ENCODE assay signal across 15 cellular contexts in genomic region chr11:120205596-120206161, GRCh38. TPM values are rescaled to one million over a fixed set of nuclear protein-coding genes. Genes with fewer than 3 reads are reported as not detected.
DNase-seq lines count a peak whose midpoint lies in the region; ATAC-seq, FAIRE-seq and TF ChIP-seq lines count a peak whose summit lies in the region.
"Had no signal": no experiment of that assay in that cellular context is flagged by ENCODE, and none has a peak within 500 bp of the region (broad histone marks: within the 10 kb centered on the region; RNA-seq: fewer than 3 reads in every experiment).

No MANE protein-coding gene starts in this region.

- ATAC-seq in GM21423 (IDR thresholded peaks at IDR 0.05; ENCODE audit: unreplicated experiment): no peak
- no peak for ATAC-seq in HG03045 (IDR thresholded peaks at IDR 0.05; ENCODE audit: unreplicated experiment)

- no peak for TF ChIP-seq CTCF in AG04450 (IDR thresholded peaks at IDR 0.05; ENCODE audit: low read depth, low read length)
- TF ChIP-seq CTCF in foreskin fibroblast (IDR thresholded peaks at IDR 0.05; ENCODE audit: low read depth, low read length): no peak
- TF ChIP-seq CTCF in testis (IDR thresholded peaks at IDR 0.05): no peak

- no peaks in the 10 kb centered on the region for H3K9me3 ChIP-seq in AG04450 (ENCODE audit: control insufficient read depth, insufficient read depth, low read length)
- no peaks in the 10 kb centered on the region for H3K9me3 ChIP-seq in small intestine (ENCODE audit: control insufficient read depth, low read depth)
- no peaks in the 10 kb centered on the region for H3K9me3 ChIP-seq in testis

- intact Hi-C loops in testis (cut with DNase I; ENCODE audit: low total_unique reads): no loop called here

- 78 to 86% (median 83%) methylated on average over 7 of the region's 7 CpGs for WGBS in small intestine, 3 donors
- WGBS in testis, 2 donors: 89 to 91% methylated on average over 7 of the region's 7 CpGs

- CTCF ChIA-PET in AG04450 (lab: Charles Lee): interaction anchor here (1.1 to 1.4 kb wide), 4 partner anchors 16 to 97 kb away, joined by 3 to 5 read pairs (median 4); no protein-coding TSS in a partner anchor

- H3K27ac ChIP-seq in AG04450 (ENCODE audit: low read depth, low read length) (no peak overlapping the region), small intestine (ENCODE audit: low read depth in 1 of 2, low read length in 1 of 2) (no peak overlapping the region), testis (no peak overlapping the region)

- POLR2A ChIA-PET in AG04450 (lab: Yijun Ruan, JAX): no interaction called here

- FAIRE-seq in HTR-8/SVneo (lab: Jason Lieb, UNC) (no peak), small intestine (lab: Jason Lieb, UNC) (no peak)
- FAIRE-seq: GM18507 had no signal

- H3K4me1 ChIP-seq in small intestine (ENCODE audit: control insufficient read depth in 2 of 2, insufficient read depth in 1 of 2, low read depth in 1 of 2, low read length in 1 of 2) (peaks cover 2 to 11% of the 10 kb centered on the region in 2 donors), testis (peaks cover 15% of the 10 kb centered on the region)

- H3K27me3 ChIP-seq in AG04450 (ENCODE audit: control insufficient read depth, insufficient read depth, low read length): peaks cover 3% of the 10 kb centered on the region
- no peaks in the 10 kb centered on the region for H3K27me3 ChIP-seq in small intestine (ENCODE audit: control insufficient read depth in 2 of 2, insufficient read depth in 2 of 2, low read length in 2 of 2)
- H3K27me3 ChIP-seq in testis: no peaks in the 10 kb centered on the region

- DNase-seq in AG04450 (ENCODE audit: low read depth, low spot score) (peak; percentile 37), HTR-8/SVneo (ENCODE audit: insufficient read length, low spot score) (peak; percentile 39), amniotic epithelial cell (ENCODE audit: low read depth) (peak; percentile 81), foreskin fibroblast (peak; percentile 78 to 85), small intestine (no peak), testis (no peak)
- DNase-seq: AML-193; effector memory CD4-positive, alpha-beta T cell; midbrain; NCI-H2227 treated with DMSO at 0.1 percent for 48 hours; RPMI8226 had no signal

- H3K4me3 ChIP-seq in AG04450 (ENCODE audit: low read depth, low read length) (no peak overlapping the region), foreskin fibroblast (ENCODE audit: low read depth in 1 of 2, low read length in 2 of 2) (no peak overlapping the region), small intestine (ENCODE audit: low read depth in 1 of 2, low read length in 2 of 2) (no peak overlapping the region), testis (no peak overlapping the region)

- TF ChIP-seq POLR2A in testis (IDR thresholded peaks at IDR 0.05): no peak

- H3K36me3 ChIP-seq in small intestine (ENCODE audit: control insufficient read depth in 2 of 2, insufficient read depth in 2 of 2, low read length in 2 of 2): no peaks in the 10 kb centered on the region
- H3K36me3 ChIP-seq in testis (ENCODE audit: low read depth, missing control alignments): no peaks in the 10 kb centered on the region

RNA-seq across cellular contexts. Expression of gene OAF, which starts 5.2 kb away (rescaled TPM):
- polyA plus RNA-seq in AG04450 (2011; rRNA removed): 26.6 and 37.0 TPM in 2 replicates
- polyA minus RNA-seq in AG04450 (2011; rRNA and poly(A)+ RNA removed): 17.3 and 23.6 TPM in 2 replicates
- 10 to 100 TPM; 33.0 to 66.0 (median 64.3) TPM for polyA plus RNA-seq in small intestine
- 10 to 100 TPM in 1 of 2 donors, 1 to 10 TPM in 1; 8.5 to 11.0 TPM for total RNA-seq in testis
- 22.6 TPM for polyA plus RNA-seq in testis (ENCODE audit: insufficient read depth, low read depth, low replicate concordance)

RNA-seq across cellular contexts. Expression of gene POU2F3, which starts 34.3 kb away (rescaled TPM):
- polyA plus RNA-seq in AG04450 (2011; rRNA removed) (0.05 TPM in 1 of 2 replicates, not detected in the other), small intestine (1 to 10 TPM; 1.4 to 1.6 (median 1.4) TPM), testis (ENCODE audit: insufficient read depth, low read depth, low replicate concordance) (0.49 TPM)
- not detected in 2 replicates for polyA minus RNA-seq in AG04450 (2011; rRNA and poly(A)+ RNA removed)
- under 1 TPM; 0.16 to 0.31 TPM for total RNA-seq in testis
- total RNA-seq: G401 had no signal

Comparison
In these comparisons a context has a peak if more than half of its experiments do, and no peak if none do; other contexts are left out.
1. DNase-seq: peak in AG04450 (single experiment), HTR-8/SVneo (single experiment), amniotic epithelial cell (single experiment) and foreskin fibroblast (2 of 2); none in small intestine (single experiment) and testis (single experiment).